In genomic region chr11:36002796-36003195, GRCh38 we compare ENCODE assay signal across 27 cellular contexts.
"Had no signal": no experiment of that assay in that cellular context is flagged by ENCODE, and none has a peak within 500 bp of the region (broad histone marks: within the 10 kb centered on the region; RNA-seq: fewer than 3 reads in every experiment).

No MANE protein-coding gene starts in this region.

- H3K9ac ChIP-seq: parathyroid adenoma had no signal

- H3K36me3 ChIP-seq: esophagus muscularis mucosa, heart left ventricle, left lung, lower lobe of right lung, sigmoid colon, stomach, suprapubic skin, tibial nerve had no signal

- H3K27me3 ChIP-seq: esophagus muscularis mucosa, foreskin keratinocyte, heart left ventricle, left lung, sigmoid colon, stomach, suprapubic skin, tibial nerve had no signal

- DNase-seq: activated CD4-positive, alpha-beta T cell treated with anti-CD3 and anti-CD28 coated beads for 48 hours; activated CD4-positive, alpha-beta T cell treated with anti-CD3 and anti-CD28 coated beads, Interleukin-2, amount 50 U/mL, for 48 hours; activated CD8-positive, alpha-beta memory T cell treated with anti-CD3 and anti-CD28 coated beads for 24 hours; activated gamma-delta T cell treated with Interleukin-2 at 50 U/mL for 16 hours; activated naive CD4-positive, alpha-beta T cell treated with anti-CD3 and anti-CD28 coated beads, Interleukin-2, amount 50 U/mL, for 16 hours; activated T-cell treated with anti-CD3 and anti-CD28 coated beads, Interleukin-2, amount 50 U/mL, for 1 hour; amniotic stem cell; foreskin keratinocyte; heart left ventricle; kidney glomerular epithelial cell; left lung; lower lobe of right lung; mucosa of descending colon; nephron progenitor cell; sigmoid colon; stimulated activated CD4-positive, alpha-beta T cell treated with anti-CD3 and anti-CD28 coated beads, Interleukin-2, amount 100 ng/mL, for 24 hours; stimulated activated naive B cell treated with anti-CD40 and anti-IgM and Interleukin-4, amounts not matched to agents 10 μg/mL and 1 μg/mL and 100 μg/mL, for 72 hours; stomach had no signal

- H3K9me3 ChIP-seq: heart left ventricle, lower lobe of right lung, psoas muscle, suprapubic skin had no signal

- H3K27ac Mint-ChIP-seq: nephron progenitor cell had no signal

- H3K4me1 ChIP-seq: esophagus muscularis mucosa, left lung, lower lobe of right lung, parathyroid adenoma, sigmoid colon had no signal

- H2AFZ ChIP-seq: parathyroid adenoma had no signal

- H3K4me2 ChIP-seq: smooth muscle cell had no signal

- H3K79me2 ChIP-seq: parathyroid adenoma had no signal

- H3K4me3 Mint-ChIP-seq: nephron progenitor cell; stimulated activated naive B cell treated with anti-CD40 and anti-IgM and Interleukin-4, amounts not matched to agents 10 μg/mL and 1 μg/mL and 100 μg/mL, for 72 hours had no signal

- H3K27ac ChIP-seq: esophagus muscularis mucosa, foreskin keratinocyte, heart left ventricle, left lung, lower lobe of right lung, parathyroid adenoma, psoas muscle, sigmoid colon, stomach, suprapubic skin, VCaP had no signal

- H3K36me3 Mint-ChIP-seq: stimulated activated naive B cell treated with anti-CD40 and anti-IgM and Interleukin-4, amounts not matched to agents 10 μg/mL and 1 μg/mL and 100 μg/mL, for 72 hours had no signal

- H3K4me3 ChIP-seq: esophagus muscularis mucosa, heart left ventricle, left lung, lower lobe of right lung, mucosa of descending colon, psoas muscle, sigmoid colon, smooth muscle cell, stomach, suprapubic skin, tibial nerve had no signal

- FAIRE-seq: bronchial epithelial cell, colon had no signal
